In genomic region chr21:39175154-39175553, GRCh38 we compare ENCODE assay signal across 11 cellular contexts. TPM values are rescaled to one million over a fixed set of nuclear protein-coding genes. Genes with fewer than 3 reads are reported as not detected.
A peak's percentile ranks its signal among the peaks of the same experiment; 100 is the strongest.
DNase-seq lines count a peak whose midpoint lies in the region; TF ChIP-seq lines count a peak whose summit lies in the region.
"Had no signal": no experiment of that assay in that cellular context is flagged by ENCODE, and none has a peak within 500 bp of the region (broad histone marks: within the 10 kb centered on the region; RNA-seq: fewer than 3 reads in every experiment).

No MANE protein-coding gene starts in this region.

- peak; percentile 64 for TF ChIP-seq CTCF in progenitor cell of endocrine pancreas (IDR thresholded peaks at IDR 0.05; ENCODE audit: unreplicated experiment)

- no peaks in the 10 kb centered on the region for H3K27me3 Mint-ChIP-seq in progenitor cell of endocrine pancreas
- H3K27me3 Mint-ChIP-seq in activated T-cell treated with anti-CD3 and anti-CD28 coated beads, Interleukin-2, amount 50 U/mL, for 24 hours: no peaks in the 10 kb centered on the region

- DNase-seq in DMS 273 (lab: John Stamatoyannopoulos, UW; ENCODE audit: unreplicated experiment) (peak; percentile 56), DMS 273 treated with DMSO at 0.1 percent for 48 hours (lab: John Stamatoyannopoulos, UW) (no peak), MV-4-11 (lab: John Stamatoyannopoulos, UW) (peak; percentile 22), dermis blood vessel endothelial cell (peak; percentile 56), progenitor cell of endocrine pancreas (ENCODE audit: low spot score, unreplicated experiment) (no peak), DMS79 treated with DMSO at 0.1 percent for 48 hours (lab: John Stamatoyannopoulos, UW) (no peak), DMS153 treated with DMSO at 0.1 percent for 48 hours (lab: John Stamatoyannopoulos, UW; ENCODE audit: unreplicated experiment) (no peak)
- DNase-seq in activated T-cell treated with anti-CD3 and anti-CD28 coated beads, Interleukin-2, amount 50 U/mL, for 24 hours: no peak
- DNase-seq: effector CD8-positive, alpha-beta T cell; ovary; WERI-Rb-1 had no signal

- H3K9me3 Mint-ChIP-seq in progenitor cell of endocrine pancreas (ENCODE audit: low read depth): no peaks in the 10 kb centered on the region
- H3K9me3 Mint-ChIP-seq in activated T-cell treated with anti-CD3 and anti-CD28 coated beads, Interleukin-2, amount 50 U/mL, for 24 hours: no peaks in the 10 kb centered on the region

- no peaks in the 10 kb centered on the region for H3K4me1 Mint-ChIP-seq in progenitor cell of endocrine pancreas (ENCODE audit: low read depth)
- H3K4me1 Mint-ChIP-seq in activated T-cell treated with anti-CD3 and anti-CD28 coated beads, Interleukin-2, amount 50 U/mL, for 24 hours (ENCODE audit: low read depth): peaks cover 25% of the 10 kb centered on the region

- no peak overlapping the region for H3K4me3 Mint-ChIP-seq in progenitor cell of endocrine pancreas (ENCODE audit: low read depth)
- no peak overlapping the region for H3K4me3 Mint-ChIP-seq in activated T-cell treated with anti-CD3 and anti-CD28 coated beads, Interleukin-2, amount 50 U/mL, for 24 hours

- H3K27ac Mint-ChIP-seq in progenitor cell of endocrine pancreas: no peak overlapping the region
- no peak overlapping the region for H3K27ac Mint-ChIP-seq in activated T-cell treated with anti-CD3 and anti-CD28 coated beads, Interleukin-2, amount 50 U/mL, for 24 hours

- peaks cover 30% of the 10 kb centered on the region for H3K36me3 Mint-ChIP-seq in progenitor cell of endocrine pancreas (ENCODE audit: insufficient read depth)
- peaks cover 86% of the 10 kb centered on the region for H3K36me3 Mint-ChIP-seq in activated T-cell treated with anti-CD3 and anti-CD28 coated beads, Interleukin-2, amount 50 U/mL, for 24 hours (ENCODE audit: low read depth)

RNA-seq across cellular contexts. Expression of gene PSMG1, which starts 8.1 kb away (rescaled TPM):
- total RNA-seq in dermis blood vessel endothelial cell (57.3 and 59.7 TPM in 2 replicates), progenitor cell of endocrine pancreas (35.0 and 39.7 TPM in 2 replicates)

Comparison
In these comparisons a context has a peak if more than half of its experiments do, and no peak if none do; other contexts are left out.
1. DNase-seq: peak in DMS 273 (single experiment), MV-4-11 (single experiment) and dermis blood vessel endothelial cell (single experiment); none in DMS 273 treated with DMSO at 0.1 percent for 48 hours (single experiment), progenitor cell of endocrine pancreas (single experiment), DMS79 treated with DMSO at 0.1 percent for 48 hours (single experiment), DMS153 treated with DMSO at 0.1 percent for 48 hours (single experiment) and activated T-cell treated with anti-CD3 and anti-CD28 coated beads, Interleukin-2, amount 50 U/mL, for 24 hours (single experiment).